ENCODE assay signal across 8 cellular contexts in the genomic region with DNA sequence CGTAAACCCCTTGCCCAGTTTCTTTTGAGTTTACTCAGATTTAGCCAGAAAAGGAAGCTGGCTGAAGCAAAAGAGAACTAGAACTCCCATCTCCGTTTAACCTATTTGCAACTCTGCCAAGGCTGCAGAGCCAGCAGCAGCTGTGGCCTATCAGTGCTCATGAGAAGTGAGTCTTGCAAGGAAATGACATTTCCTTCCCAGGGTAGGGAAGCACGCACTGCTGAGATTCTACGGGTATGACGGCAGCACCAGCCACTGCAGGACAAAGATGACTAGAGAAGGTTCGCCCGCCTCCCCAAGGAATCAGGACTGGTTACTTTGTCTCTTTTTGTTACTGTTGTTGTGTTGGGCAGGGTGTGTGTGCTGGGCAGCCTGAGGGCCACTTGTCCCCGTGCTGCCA. TPM values are rescaled to one million over a fixed set of nuclear protein-coding genes. Genes with fewer than 3 reads are reported as not detected.
DNase-seq lines count a peak whose midpoint lies in the region; ATAC-seq and TF ChIP-seq lines count a peak whose summit lies in the region.

No MANE protein-coding gene starts in this region.

- peak overlapping the region; percentile 86 for H3K27ac ChIP-seq in HUES48 (ENCODE audit: low read depth, low read length)
- peak overlapping the region in 3 of 4 donors; percentile 47 to 72 (median 67) for H3K27ac ChIP-seq in esophagus squamous epithelium

- 36 to 71% methylated on average over 5 to 7 of the region's 8 CpGs for whole genome bisulfite sequencing in esophagus squamous epithelium, 2 donors

- peak; percentile 39 for DNase-seq in AG09319 (ENCODE audit: extremely low read depth, low read depth)
- DNase-seq in esophagus squamous epithelium (lab: John Stamatoyannopoulos, UW) = no peak
- DNase-seq in non-pigmented ciliary epithelial cell (ENCODE audit: low read depth) = peak; percentile 65
- DNase-seq in activated CD4-positive, CD25-positive, alpha-beta regulatory T cell treated with anti-CD3 and anti-CD28 coated beads, Interleukin-2, amount 50 U/mL, for 72 hours = no peak
- DNase-seq in NCI-H345 (lab: John Stamatoyannopoulos, UW) = no peak
- no peak for DNase-seq in stimulated activated CD4-positive, alpha-beta T cell treated with anti-CD3 and anti-CD28 coated beads, Interleukin-2, amount 100 ng/mL, for 48 hours

- H3K4me1 ChIP-seq in HUES48 (ENCODE audit: control insufficient read depth, insufficient read depth, low read length) = peaks cover 41% of the 10 kb centered on the region
- peaks cover 0 to 9% (median 0%) of the 10 kb centered on the region in 3 donors for H3K4me1 ChIP-seq in esophagus squamous epithelium

- no peaks in the 10 kb centered on the region for H3K9me3 ChIP-seq in HUES48 (ENCODE audit: control insufficient read depth, insufficient read depth, low read length)
- no peaks in the 10 kb centered on the region for H3K9me3 ChIP-seq in esophagus squamous epithelium

- no peak for TF ChIP-seq POLR2A in esophagus squamous epithelium (IDR thresholded peaks at IDR 0.05)

- no peak overlapping the region for H3K9ac ChIP-seq in HUES48 (ENCODE audit: low read depth, low read length)

- H3K36me3 ChIP-seq in HUES48 (ENCODE audit: control insufficient read depth, insufficient read depth, low read length) = no peaks in the 10 kb centered on the region
- H3K36me3 ChIP-seq in esophagus squamous epithelium = no peaks in the 10 kb centered on the region

- intact Hi-C loops in esophagus squamous epithelium (cut with DNase I) = no loop called here

- H3K27me3 ChIP-seq in HUES48 (ENCODE audit: control insufficient read depth, insufficient read depth, low read length) (no peaks in the 10 kb centered on the region), esophagus squamous epithelium (no peaks in the 10 kb centered on the region)

- peak overlapping the region; percentile 4; the same call in 1 of the 2 replicates for H3K4me3 ChIP-seq in HUES48 (ENCODE audit: low read depth, low read length)
- peak overlapping the region in 3 of 4 donors; percentile 13 to 46 (median 18) for H3K4me3 ChIP-seq in esophagus squamous epithelium

- ATAC-seq in GM19468 (IDR thresholded peaks at IDR 0.05; ENCODE audit: extremely low read depth, unreplicated experiment) = peak; percentile 76

- no peak for TF ChIP-seq CTCF in AG09319 (IDR thresholded peaks at IDR 0.05; ENCODE audit: low read depth, low read length)
- no peak for TF ChIP-seq CTCF in esophagus squamous epithelium (IDR thresholded peaks at IDR 0.05)

RNA-seq across cellular contexts. Expression of gene PPP1R3G, which starts 47.6 kb away (rescaled TPM):
- 1 to 10 TPM; 1.1 to 3.0 (median 1.6) TPM for total RNA-seq in esophagus squamous epithelium

Comparison
In these comparisons a context has a peak if more than half of its experiments do, and no peak if none do; other contexts are left out.
1. DNase-seq: peak in AG09319 (single experiment) and non-pigmented ciliary epithelial cell (single experiment); none in esophagus squamous epithelium (single experiment), activated CD4-positive, CD25-positive, alpha-beta regulatory T cell treated with anti-CD3 and anti-CD28 coated beads, Interleukin-2, amount 50 U/mL, for 72 hours (single experiment), NCI-H345 (single experiment) and stimulated activated CD4-positive, alpha-beta T cell treated with anti-CD3 and anti-CD28 coated beads, Interleukin-2, amount 100 ng/mL, for 48 hours (0 of 2).